Comparison of ENCODE assay signal across 21 cellular contexts in genomic region chr7:21185866-21186265, GRCh38.
DNase-seq lines count a peak whose midpoint lies in the region; ATAC-seq, FAIRE-seq and TF ChIP-seq lines count a peak whose summit lies in the region.
"Had no signal": no experiment of that assay in that cellular context is flagged by ENCODE, and none has a peak within 500 bp of the region (broad histone marks: within the 10 kb centered on the region; RNA-seq: fewer than 3 reads in every experiment).

No MANE protein-coding gene starts in this region.

- BruUV-seq in K562 (replicated peaks; lab: Mats Ljungman, UMichigan) = no TSS peak

- TF ChIP-seq CTCF in GM12865 (IDR thresholded peaks at IDR 0.05; ENCODE audit: insufficient read depth, low read depth, low read length, missing control alignments) (no peak), H9 (conservative IDR thresholded peaks at IDR 0.05) (no peak), K562 (IDR thresholded peaks at IDR 0.05 in 2 of 3, conservative IDR thresholded peaks at IDR 0.05 in 1 of 3; ENCODE audit: insufficient read depth in 2 of 3, low read depth in 1 of 3, low read length in 3 of 3) (no peak), CD14-positive monocyte (IDR thresholded peaks at IDR 0.05) (no peak)

- peaks cover 5% of the 10 kb centered on the region for H3K27me3 Mint-ChIP-seq in H9 (ENCODE audit: low read depth)
- peaks cover 7% of the 10 kb centered on the region for H3K27me3 Mint-ChIP-seq in activated CD4-positive, alpha-beta memory T cell treated with anti-CD3 and anti-CD28 coated beads for 36 hours
- no peaks in the 10 kb centered on the region for H3K27me3 Mint-ChIP-seq in CD14-positive monocyte (ENCODE audit: low read depth in 3 of 3)

- H2AFZ ChIP-seq in H9 (ENCODE audit: low read length) (no peak overlapping the region), K562 (ENCODE audit: low read depth, low read length) (no peak overlapping the region)

- CTCF ChIA-PET in K562 (lab: Yijun Ruan, JAX; ENCODE audit: low intra/inter-chr PET ratio) = interaction anchor here (0.7 kb wide), 1 partner anchor 529 kb away, joined by 3 read pairs; no protein-coding TSS in a partner anchor
- CTCF ChIA-PET in activated CD4-positive, alpha-beta memory T cell treated with anti-CD3 and anti-CD28 coated beads for 36 hours (lab: Charles Lee) = no interaction called here

- H3K79me2 ChIP-seq in H9 (ENCODE audit: insufficient read depth, low read length) = no peaks in the 10 kb centered on the region
- no peaks in the 10 kb centered on the region for H3K79me2 ChIP-seq in K562 (ENCODE audit: control insufficient read depth, insufficient read depth, low read length)

- H3K27ac ChIP-seq in H9 (ENCODE audit: insufficient read length, low read depth, low read length) (no peak overlapping the region), K562 (ENCODE audit: extremely low read depth, low read depth, low read length) (no peak overlapping the region)
- H3K27ac ChIP-seq: BLaER1 had no signal

- no peak overlapping the region for H3K4ac ChIP-seq in H9 (ENCODE audit: low read depth, low read length)

- H3K4me3 ChIP-seq in GM12865 (ENCODE audit: low read depth, low read length) (no peak overlapping the region), K562 (no peak overlapping the region)
- H3K4me3 ChIP-seq: BLaER1 had no signal

- POLR2A ChIA-PET in K562 (lab: Yijun Ruan, JAX) = interaction anchor here (0.8 kb wide), 1 partner anchor 1241 kb away, joined by 3 read pairs; no protein-coding TSS in a partner anchor
- POLR2A ChIA-PET in activated CD4-positive, alpha-beta memory T cell treated with anti-CD3 and anti-CD28 coated beads for 36 hours (lab: Charles Lee) = no interaction called here

- no peak for FAIRE-seq in K562 (lab: Jason Lieb, UNC)
- FAIRE-seq: A204.1, GM12891, GM19239, HTR-8/SVneo had no signal

- H3K4me3 Mint-ChIP-seq in H9 = no peak overlapping the region
- H3K4me3 Mint-ChIP-seq in activated CD4-positive, alpha-beta memory T cell treated with anti-CD3 and anti-CD28 coated beads for 36 hours = no peak overlapping the region
- no peak overlapping the region for H3K4me3 Mint-ChIP-seq in CD14-positive monocyte
- H3K4me3 Mint-ChIP-seq: CD4-positive, CD25-positive, alpha-beta regulatory T cell; CD8-positive, alpha-beta memory T cell; IgD-negative memory B cell had no signal

- H2BK12ac ChIP-seq in H9 (ENCODE audit: insufficient read length, low read depth, low read length) = no peak overlapping the region

- H3K4me1 Mint-ChIP-seq in H9 (peaks cover 27 to 28% of the 10 kb centered on the region in 2 experiments), CD14-positive monocyte (no peaks in the 10 kb centered on the region)
- H3K4me1 Mint-ChIP-seq in activated CD4-positive, alpha-beta memory T cell treated with anti-CD3 and anti-CD28 coated beads for 36 hours (ENCODE audit: low read depth) = peaks cover 4% of the 10 kb centered on the region
- H3K4me1 Mint-ChIP-seq: CD4-positive, CD25-positive, alpha-beta regulatory T cell had no signal

- H4K20me1 ChIP-seq in H9 (ENCODE audit: control insufficient read depth, insufficient read depth, insufficient read length) (no peaks in the 10 kb centered on the region), K562 (replicated peaks; ENCODE audit: control insufficient read depth, insufficient read depth, low read length) (no peaks in the 10 kb centered on the region)
- H4K20me1 ChIP-seq: BLaER1 had no signal

- H3K36me3 Mint-ChIP-seq in H9 (ENCODE audit: insufficient read depth in 1 of 3, low read depth in 3 of 3) = peaks cover 11 to 19% (median 14%) of the 10 kb centered on the region in 3 experiments; a peak in 6 of 7 replicates
- H3K36me3 Mint-ChIP-seq in activated CD4-positive, alpha-beta memory T cell treated with anti-CD3 and anti-CD28 coated beads for 36 hours = no peaks in the 10 kb centered on the region
- no peaks in the 10 kb centered on the region for H3K36me3 Mint-ChIP-seq in CD14-positive monocyte
- H3K36me3 Mint-ChIP-seq: CD4-positive, CD25-positive, alpha-beta regulatory T cell; IgD-negative memory B cell had no signal

- H3K4me2 ChIP-seq in H9 (ENCODE audit: insufficient read depth, insufficient read length, low read length) (no peak overlapping the region), K562 (ENCODE audit: insufficient read depth, low read length) (no peak overlapping the region)
- H3K4me2 ChIP-seq: BLaER1 had no signal

- H3K27ac Mint-ChIP-seq in H9 (peak overlapping the region in 2 of 3 experiments; percentile 55 to 66; a peak in 4 of 7 replicates), CD14-positive monocyte (no peak overlapping the region)
- H3K27ac Mint-ChIP-seq in activated CD4-positive, alpha-beta memory T cell treated with anti-CD3 and anti-CD28 coated beads for 36 hours = no peak overlapping the region
- H3K27ac Mint-ChIP-seq: CD4-positive, CD25-positive, alpha-beta regulatory T cell; CD8-positive, alpha-beta memory T cell; IgD-negative memory B cell had no signal

- no peak overlapping the region for H2BK15ac ChIP-seq in H9 (ENCODE audit: low read depth, low read length)

- H3K9me3 Mint-ChIP-seq in H9 = peaks cover 6 to 11% of the 10 kb centered on the region in 2 experiments
- no peaks in the 10 kb centered on the region for H3K9me3 Mint-ChIP-seq in activated CD4-positive, alpha-beta memory T cell treated with anti-CD3 and anti-CD28 coated beads for 36 hours
- peaks cover 5 to 19% (median 10%) of the 10 kb centered on the region in 7 donors for H3K9me3 Mint-ChIP-seq in CD14-positive monocyte

- no peak overlapping the region for H2AK5ac ChIP-seq in H9 (ENCODE audit: insufficient read length, low read length)

- WGBS in H9 (ENCODE audit: extremely low coverage, insufficient read length, low lambda C conversion rate) = no CpG with 5 or more reads among the region's 3 CpGs
- 5% methylated on average over 3 of the region's 3 CpGs for WGBS in K562 (ENCODE audit: insufficient coverage, low coverage, missing lambda C conversion rate)

- H4K91ac ChIP-seq in H9 (ENCODE audit: insufficient read length, low read depth, low read length) = no peak overlapping the region

- H3K23ac ChIP-seq in H9 (ENCODE audit: insufficient read length, low read depth, low read length) = no peak overlapping the region

- no peak for TF ChIP-seq EP300 in K562 (IDR thresholded peaks at IDR 0.05; ENCODE audit: low read length)

- no peak overlapping the region for H3K18ac ChIP-seq in H9 (ENCODE audit: insufficient read length, low read depth, low read length)

- no peak overlapping the region for H3T11ph ChIP-seq in H9 (ENCODE audit: low read length)

- no peak overlapping the region for H4K8ac ChIP-seq in H9 (replicated peaks; ENCODE audit: insufficient read length, low read depth, low read length)

- no peaks in the 10 kb centered on the region for H3K36me3 ChIP-seq in K562 (ENCODE audit: control insufficient read depth, insufficient read depth, low read length)
- H3K36me3 ChIP-seq: BLaER1 had no signal

- H3K4me1 ChIP-seq in H9 (ENCODE audit: insufficient read depth, low read length) = no peaks in the 10 kb centered on the region
- no peaks in the 10 kb centered on the region for H3K4me1 ChIP-seq in K562 (replicated peaks in 1 of 2; ENCODE audit: control insufficient read depth in 2 of 2, insufficient read depth in 2 of 2, low read length in 2 of 2)
- H3K4me1 ChIP-seq: BLaER1 had no signal

- ATAC-seq in K562 = no peak

- in situ Hi-C loops in K562 (cut with MboI) = no loop called here

- H4K5ac ChIP-seq in H9 (ENCODE audit: insufficient read length, low read depth, low read length) = no peak overlapping the region

- intact Hi-C loops in K562 (cut with micrococcal nuclease) (no loop called here), CD14-positive monocyte (cut with micrococcal nuclease) (no loop called here)
- intact Hi-C loops in activated CD4-positive, alpha-beta memory T cell treated with anti-CD3 and anti-CD28 coated beads for 36 hours (cut with micrococcal nuclease) = no loop called here

- H2BK120ac ChIP-seq in H9 (ENCODE audit: low read depth, low read length, poor library complexity, severe bottlenecking) = no peak overlapping the region

- no peak overlapping the region for H3K56ac ChIP-seq in H9 (ENCODE audit: insufficient read length, low read depth, low read length)

- TF ChIP-seq POLR2A in K562 (conservative IDR thresholded peaks at IDR 0.05) = no peak

- H3K23me2 ChIP-seq in H9 (ENCODE audit: insufficient read length, low read depth, low read length, poor library complexity, severe bottlenecking) = no peaks in the 10 kb centered on the region

- DNase-seq in GM12865 (ENCODE audit: low read depth) = peak; percentile 10
- DNase-seq in H9 = no peak
- DNase-seq in K562 (ENCODE audit: extremely low read depth in 1 of 4, low spot score in 3 of 4) = no peak
- no peak for DNase-seq in activated CD4-positive, alpha-beta memory T cell treated with anti-CD3 and anti-CD28 coated beads for 36 hours
- no peak for DNase-seq in NCI-H187 treated with DMSO at 0.1 percent for 48 hours (lab: John Stamatoyannopoulos, UW)
- DNase-seq in CD14-positive monocyte (ENCODE audit: low spot score) = no peak
- DNase-seq: CD4-positive, CD25-positive, alpha-beta regulatory T cell; CD8-positive, alpha-beta memory T cell; COR-L47; DMS 273 treated with DMSO at 0.1 percent for 48 hours; DMS53; DND-41; EL; HCEC 1CT; KG1 had no signal

- no peak for TF ChIP-seq RAD21 in K562 (CRISPR knock-in tag; conservative IDR thresholded peaks at IDR 0.05 in 1 of 2, IDR thresholded peaks at IDR 0.05 in 1 of 2)

- no peaks in the 10 kb centered on the region for H3K79me1 ChIP-seq in H9 (ENCODE audit: insufficient read depth, low read depth, low read length, poor library complexity, severe bottlenecking)

- H2BK20ac ChIP-seq in H9 (ENCODE audit: low read depth, low read length, poor library complexity, severe bottlenecking) = no peak overlapping the region

- H3K27me3 ChIP-seq in H9 (ENCODE audit: insufficient read depth, low read length) = no peaks in the 10 kb centered on the region
- no peaks in the 10 kb centered on the region for H3K27me3 ChIP-seq in K562 (ENCODE audit: control insufficient read depth in 2 of 2, insufficient read depth in 2 of 2, low read length in 2 of 2)
- H3K27me3 ChIP-seq: BLaER1 had no signal

- no peak overlapping the region for H2BK5ac ChIP-seq in H9 (ENCODE audit: insufficient read length, low read length)

- no peak overlapping the region for H3K9ac ChIP-seq in H9 (ENCODE audit: extremely low read depth, insufficient read length, low read length)
- no peak overlapping the region for H3K9ac ChIP-seq in K562 (ENCODE audit: insufficient read depth in 1 of 2, low read depth in 2 of 2, low read length in 2 of 2)
- H3K9ac ChIP-seq: BLaER1 had no signal

- H3K14ac ChIP-seq in H9 (ENCODE audit: insufficient read depth, low read length) = no peak overlapping the region

- no peaks in the 10 kb centered on the region for H3K9me3 ChIP-seq in H9 (ENCODE audit: control insufficient read depth, low read depth, low read length)
- H3K9me3 ChIP-seq in K562 (replicated peaks; ENCODE audit: control insufficient read depth, insufficient read depth, low read depth, low read length) = no peaks in the 10 kb centered on the region
- H3K9me3 ChIP-seq: BLaER1 had no signal

- H3K9me1 ChIP-seq in K562 (ENCODE audit: control insufficient read depth, insufficient read depth, low read length) = no peaks in the 10 kb centered on the region

Comparison
In these comparisons a context has a peak if more than half of its experiments do, and no peak if none do; other contexts are left out.
1. H3K27ac Mint-ChIP-seq: peak in H9 (2 of 3); none in activated CD4-positive, alpha-beta memory T cell treated with anti-CD3 and anti-CD28 coated beads for 36 hours (single experiment) and CD14-positive monocyte (0 of 7).